Comparison of ENCODE assay signal across 9 cellular contexts in genomic region chr13:67134322-67135129, GRCh38.
DNase-seq lines count a peak whose midpoint lies in the region; ATAC-seq lines count a peak whose summit lies in the region.
"Had no signal": no experiment of that assay in that cellular context is flagged by ENCODE, and none has a peak within 500 bp of the region (broad histone marks: within the 10 kb centered on the region; RNA-seq: fewer than 3 reads in every experiment).

No MANE protein-coding gene starts in this region.

- no peak overlapping the region for H3K4ac ChIP-seq in neuronal stem cell (ENCODE audit: low read length)

- no peak overlapping the region for H2BK120ac ChIP-seq in neuronal stem cell (ENCODE audit: low read depth, low read length)

- ATAC-seq in GM19328 (IDR thresholded peaks at IDR 0.05; ENCODE audit: unreplicated experiment) (no peak), HG03025 (IDR thresholded peaks at IDR 0.05; ENCODE audit: low FRiP score, unreplicated experiment) (no peak), GM21526 (IDR thresholded peaks at IDR 0.05; ENCODE audit: low FRiP score, unreplicated experiment) (no peak)

- H3K4me2 ChIP-seq in neuronal stem cell (ENCODE audit: insufficient read depth, low read length, poor library complexity, severe bottlenecking) = no peak overlapping the region

- H3K14ac ChIP-seq in neuronal stem cell (ENCODE audit: low read length) = no peak overlapping the region

- DNase-seq in NCI-H1105 (lab: John Stamatoyannopoulos, UW) (peak; percentile 46), neuronal stem cell (ENCODE audit: low spot score) (no peak), H7 (no peak)

- no peak overlapping the region for H2AK5ac ChIP-seq in neuronal stem cell (ENCODE audit: low read depth, low read length)

- no peak overlapping the region for H2BK12ac ChIP-seq in neuronal stem cell (ENCODE audit: low read length)

- peaks cover 4% of the 10 kb centered on the region for H3K4me1 ChIP-seq in endocrine pancreas (ENCODE audit: control insufficient read depth, insufficient read depth, low read length)
- peaks cover 2 to 17% of the 10 kb centered on the region in 2 donors for H3K4me1 ChIP-seq in neuronal stem cell (ENCODE audit: control insufficient read depth in 2 of 2, insufficient read depth in 1 of 2, low read depth in 1 of 2, low read length in 2 of 2)

- no peak overlapping the region for H2BK15ac ChIP-seq in neuronal stem cell (ENCODE audit: low read length)

- no peak overlapping the region for H3K23ac ChIP-seq in neuronal stem cell (ENCODE audit: low read depth, low read length, poor library complexity)

- WGBS in neuronal stem cell (ENCODE audit: extremely low coverage in 2 of 2, insufficient read length in 2 of 2, insufficient replicate concordance in 1 of 2), 2 donors = no CpG with 5 or more reads among the region's 7 CpGs

- H3K36me3 ChIP-seq in endocrine pancreas (ENCODE audit: control insufficient read depth, insufficient read depth, low read length) = no peaks in the 10 kb centered on the region
- no peaks in the 10 kb centered on the region for H3K36me3 ChIP-seq in neuronal stem cell (replicated peaks in 1 of 2; ENCODE audit: control insufficient read depth in 2 of 2, insufficient read depth in 2 of 2, low read length in 2 of 2)
- no peaks in the 10 kb centered on the region for H3K36me3 ChIP-seq in H7 (replicated peaks; ENCODE audit: control insufficient read depth, insufficient read depth, low read length)

- H3K4me3 ChIP-seq in GM08714 (ENCODE audit: low read length) (peak overlapping the region; percentile 48; the same call in 1 of the 2 replicates), endocrine pancreas (ENCODE audit: control insufficient read depth, insufficient read depth, low read length) (peak overlapping the region; percentile 29), neuronal stem cell (ENCODE audit: low read length in 2 of 2) (no peak overlapping the region), H7 (ENCODE audit: insufficient read depth, low read depth, low read length) (no peak overlapping the region)

- H3K79me1 ChIP-seq in neuronal stem cell (ENCODE audit: low read depth, low read length) = no peaks in the 10 kb centered on the region

- H4K91ac ChIP-seq in neuronal stem cell (ENCODE audit: low read depth, low read length, poor library complexity) = no peak overlapping the region

- no peaks in the 10 kb centered on the region for H3K9me3 ChIP-seq in endocrine pancreas (ENCODE audit: control insufficient read depth, low read length)
- no peaks in the 10 kb centered on the region for H3K9me3 ChIP-seq in neuronal stem cell (replicated peaks in 1 of 2; ENCODE audit: control insufficient read depth in 2 of 2, insufficient read depth in 1 of 2, low read depth in 1 of 2, low read length in 2 of 2)

- H2BK5ac ChIP-seq in neuronal stem cell (ENCODE audit: low read length) = no peak overlapping the region

- no peak overlapping the region for H3K18ac ChIP-seq in neuronal stem cell (ENCODE audit: low read length)

- H3K9ac ChIP-seq in endocrine pancreas (ENCODE audit: control insufficient read depth, insufficient read depth, low read length) (no peak overlapping the region), neuronal stem cell (ENCODE audit: low read depth, low read length, poor library complexity) (no peak overlapping the region)

- H2AFZ ChIP-seq in neuronal stem cell (ENCODE audit: low read length) = peak overlapping the region; percentile 66

- H3K27me3 ChIP-seq in endocrine pancreas (ENCODE audit: control insufficient read depth, insufficient read depth, low read length) (no peaks in the 10 kb centered on the region), neuronal stem cell (ENCODE audit: control insufficient read depth in 3 of 3, insufficient read depth in 3 of 3, low read depth in 1 of 3, low read length in 3 of 3) (no peaks in the 10 kb centered on the region), H7 (ENCODE audit: control insufficient read depth, insufficient read depth, low read length) (no peaks in the 10 kb centered on the region)

- no peak overlapping the region for H3K27ac ChIP-seq in neuronal stem cell (replicated peaks; ENCODE audit: low read length)
- H3K27ac ChIP-seq: epithelial cell of prostate had no signal

- H4K8ac ChIP-seq in neuronal stem cell (ENCODE audit: low read depth, low read length) = no peak overlapping the region

Comparison
In these comparisons a context has a peak if more than half of its experiments do, and no peak if none do; other contexts are left out.
1. H3K4me3 ChIP-seq: peak in GM08714 (single experiment) and endocrine pancreas (single experiment); none in neuronal stem cell (0 of 2) and H7 (single experiment).